In genomic region chr16:66750279-66751134, GRCh38 we compare ENCODE assay signal across 8 cellular contexts. TPM values are rescaled to one million over a fixed set of nuclear protein-coding genes. Genes with fewer than 3 reads are reported as not detected.
DNase-seq lines count a peak whose midpoint lies in the region; ATAC-seq, FAIRE-seq and TF ChIP-seq lines count a peak whose summit lies in the region.

No MANE protein-coding gene starts in this region.

- H3K9me3 ChIP-seq in kidney (ENCODE audit: control insufficient read depth in 1 of 2, low read length in 2 of 2) (no peaks in the 10 kb centered on the region), thoracic aorta (no peaks in the 10 kb centered on the region)

- TF ChIP-seq CTCF in CD14-positive monocyte (IDR thresholded peaks at IDR 0.05) (no peak), kidney (IDR thresholded peaks at IDR 0.05; ENCODE audit: borderline replicate concordance, extremely low read depth, insufficient read depth) (no peak), thoracic aorta (IDR thresholded peaks at IDR 0.05) (no peak)

- peaks cover 18 to 20% of the 10 kb centered on the region in 2 donors for H3K4me1 ChIP-seq in kidney (ENCODE audit: control insufficient read depth in 1 of 2, insufficient read depth in 1 of 2, low read depth in 1 of 2, low read length in 2 of 2)
- peaks cover 18 to 30% of the 10 kb centered on the region in 2 donors for H3K4me1 ChIP-seq in thoracic aorta (ENCODE audit: control insufficient read depth in 1 of 2, low read depth in 2 of 2)

- H3K9me3 Mint-ChIP-seq in CD14-positive monocyte, result peaks cover 0 to 6% (median 2%) of the 10 kb centered on the region in 7 donors
- no peaks in the 10 kb centered on the region for H3K9me3 Mint-ChIP-seq in activated naive CD8-positive, alpha-beta T cell treated with anti-CD3 and anti-CD28 coated beads, Interleukin-2, amount 10 ng/mL, durations not matched to agents 7 days and 5 days

- DNase-seq in CD14-positive monocyte (ENCODE audit: low spot score), result no peak
- no peak for DNase-seq in activated naive CD8-positive, alpha-beta T cell treated with anti-CD3 and anti-CD28 coated beads, Interleukin-2, amount 10 ng/mL, durations not matched to agents 7 days and 5 days
- DNase-seq in kidney, result no peak
- no peak for DNase-seq in thoracic aorta (ENCODE audit: low spot score)
- DNase-seq in kidney tubule cell (ENCODE audit: low spot score), result no peak

- H3K27ac ChIP-seq in kidney (ENCODE audit: low read depth in 2 of 2, low read length in 2 of 2) (peak overlapping the region; percentile 72 to 84), thoracic aorta (peak overlapping the region; percentile 81 to 83)

- H3K27ac Mint-ChIP-seq in CD14-positive monocyte, result peak overlapping the region in 6 of 7 donors; percentile 32 to 96 (median 86)
- H3K27ac Mint-ChIP-seq in activated naive CD8-positive, alpha-beta T cell treated with anti-CD3 and anti-CD28 coated beads, Interleukin-2, amount 10 ng/mL, durations not matched to agents 7 days and 5 days, result peak overlapping the region; percentile 89

- H3K27me3 Mint-ChIP-seq in CD14-positive monocyte (ENCODE audit: low read depth in 3 of 3), result peaks cover 13 to 18% (median 16%) of the 10 kb centered on the region in 3 donors
- H3K27me3 Mint-ChIP-seq in activated naive CD8-positive, alpha-beta T cell treated with anti-CD3 and anti-CD28 coated beads, Interleukin-2, amount 10 ng/mL, durations not matched to agents 7 days and 5 days, result peaks cover 24% of the 10 kb centered on the region

- H3K4me3 Mint-ChIP-seq in CD14-positive monocyte, result peak overlapping the region; percentile 87 to 96
- peak overlapping the region; percentile 97 for H3K4me3 Mint-ChIP-seq in activated naive CD8-positive, alpha-beta T cell treated with anti-CD3 and anti-CD28 coated beads, Interleukin-2, amount 10 ng/mL, durations not matched to agents 7 days and 5 days

- peaks cover 29 to 32% of the 10 kb centered on the region in 2 donors for H3K36me3 Mint-ChIP-seq in CD14-positive monocyte
- peaks cover 25% of the 10 kb centered on the region for H3K36me3 Mint-ChIP-seq in activated naive CD8-positive, alpha-beta T cell treated with anti-CD3 and anti-CD28 coated beads, Interleukin-2, amount 10 ng/mL, durations not matched to agents 7 days and 5 days

- H3K4me3 ChIP-seq in kidney (ENCODE audit: low read length in 2 of 2) (peak overlapping the region; percentile 81 to 87), thoracic aorta (peak overlapping the region; percentile 81)

- H3K36me3 ChIP-seq in kidney (ENCODE audit: control insufficient read depth in 1 of 2, insufficient read depth in 2 of 2, low read length in 2 of 2), result peaks cover 2 to 20% of the 10 kb centered on the region in 2 donors
- H3K36me3 ChIP-seq in thoracic aorta, result no peaks in the 10 kb centered on the region

- H3K9ac ChIP-seq in kidney (ENCODE audit: low read length in 2 of 2), result peak overlapping the region; percentile 91 to 95

- POLR2A ChIA-PET in activated naive CD8-positive, alpha-beta T cell treated with anti-CD3 and anti-CD28 coated beads, Interleukin-2, amount 10 ng/mL, durations not matched to agents 7 days and 5 days (lab: Charles Lee), result interaction anchor here (0.8 to 2.3 kb wide), 8 partner anchors 8 to 144 kb away, joined by 3 to 9 read pairs (median 4); partner anchors contain the start of gene NAE1

- ATAC-seq in HG02840 (IDR thresholded peaks at IDR 0.05; ENCODE audit: low FRiP score, unreplicated experiment), result peak; percentile 9
- no peak for ATAC-seq in activated naive CD8-positive, alpha-beta T cell treated with anti-CD3 and anti-CD28 coated beads, Interleukin-2, amount 10 ng/mL, durations not matched to agents 7 days and 5 days (ENCODE audit: low read depth)
- ATAC-seq in thoracic aorta (ENCODE audit: insufficient number of reproducible peaks, low FRiP score, low read depth), result no peak
- no peak for ATAC-seq in GM21576 (IDR thresholded peaks at IDR 0.05; ENCODE audit: unreplicated experiment)
- ATAC-seq in HG03159 (IDR thresholded peaks at IDR 0.05; ENCODE audit: unreplicated experiment), result no peak

- intact Hi-C loops in CD14-positive monocyte (cut with micrococcal nuclease) (no loop called here), kidney (cut with DNase I) (no loop called here)

- no peaks in the 10 kb centered on the region for H3K27me3 ChIP-seq in thoracic aorta (replicated peaks; ENCODE audit: insufficient read depth)

- peaks cover 52% of the 10 kb centered on the region for H3K4me1 Mint-ChIP-seq in CD14-positive monocyte
- H3K4me1 Mint-ChIP-seq in activated naive CD8-positive, alpha-beta T cell treated with anti-CD3 and anti-CD28 coated beads, Interleukin-2, amount 10 ng/mL, durations not matched to agents 7 days and 5 days, result peaks cover 48% of the 10 kb centered on the region

- FAIRE-seq in kidney (lab: Jason Lieb, UNC), result no peak

RNA-seq across cellular contexts. Expression of gene DYNC1LI2, which starts 0.9 kb away (rescaled TPM):
- polyA plus RNA-seq in CD14-positive monocyte (10 to 100 TPM; 14.9 to 23.9 TPM), kidney (ENCODE audit: insufficient read depth, low read depth, low replicate concordance) (32.0 TPM)
- 10 to 100 TPM; 66.3 to 70.5 TPM for total RNA-seq in activated naive CD8-positive, alpha-beta T cell treated with anti-CD3 and anti-CD28 coated beads, Interleukin-2, amount 10 ng/mL, durations not matched to agents 7 days and 5 days
- total RNA-seq in kidney (119 TPM), thoracic aorta (100 to 1,000 TPM; 110 to 200 TPM)

RNA-seq across cellular contexts. Expression of gene TERB1, which starts 50.9 kb away (rescaled TPM):
- polyA plus RNA-seq in CD14-positive monocyte, result not detected
- total RNA-seq in activated naive CD8-positive, alpha-beta T cell treated with anti-CD3 and anti-CD28 coated beads, Interleukin-2, amount 10 ng/mL, durations not matched to agents 7 days and 5 days, result not detected
- total RNA-seq in kidney, result 0.19 TPM
- polyA plus RNA-seq in kidney (ENCODE audit: insufficient read depth, low read depth, low replicate concordance), result not detected
- total RNA-seq in thoracic aorta, result not detected

RNA-seq across cellular contexts. Expression of gene CMTM4, which starts 54.0 kb away (rescaled TPM):
- polyA plus RNA-seq in CD14-positive monocyte (under 1 TPM; 0.41 to 0.45 TPM), kidney (ENCODE audit: insufficient read depth, low read depth, low replicate concordance) (43.2 TPM)
- 1 to 10 TPM; 1.3 to 2.0 TPM for total RNA-seq in activated naive CD8-positive, alpha-beta T cell treated with anti-CD3 and anti-CD28 coated beads, Interleukin-2, amount 10 ng/mL, durations not matched to agents 7 days and 5 days
- total RNA-seq in kidney (82.2 TPM), thoracic aorta (10 to 100 TPM; 12.0 to 25.7 TPM)

Comparison
In these comparisons a context has a peak if more than half of its experiments do, and no peak if none do; other contexts are left out.
1. RNA of gene CMTM4, which starts 54.0 kb away (total RNA-seq): 82.2 TPM in kidney (single experiment) and 12.0 to 25.7 TPM in thoracic aorta; 1.3 to 2.0 TPM in activated naive CD8-positive, alpha-beta T cell treated with anti-CD3 and anti-CD28 coated beads, Interleukin-2, amount 10 ng/mL, durations not matched to agents 7 days and 5 days; every median in the first group is over 4 times any median in the second.